ENCODE assay signal across 18 cellular contexts in the genomic region with DNA sequence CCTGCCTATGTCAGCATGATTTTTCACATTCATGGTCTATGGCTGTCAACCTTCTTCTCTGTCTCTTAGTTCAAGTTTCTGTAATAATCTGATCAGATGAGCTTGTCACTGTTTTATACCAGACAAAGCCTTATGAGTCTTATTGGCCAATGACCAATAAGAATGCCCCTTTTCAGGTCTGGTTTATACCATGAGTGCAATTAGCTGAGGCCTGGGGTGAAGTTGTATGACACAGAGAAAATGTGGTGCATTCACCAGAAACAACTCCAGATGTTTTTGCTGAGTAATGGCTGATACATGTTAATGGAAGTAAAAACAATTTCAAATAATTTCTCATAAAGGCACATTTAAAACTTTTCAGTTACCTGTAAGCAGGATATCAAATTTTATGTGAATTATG.
DNase-seq lines count a peak whose midpoint lies in the region; ATAC-seq, FAIRE-seq and TF ChIP-seq lines count a peak whose summit lies in the region.
"Had no signal": no experiment of that assay in that cellular context is flagged by ENCODE, and none has a peak within 500 bp of the region (broad histone marks: within the 10 kb centered on the region; RNA-seq: fewer than 3 reads in every experiment).

No MANE protein-coding gene starts in this region.

- H3K9me3 ChIP-seq in HepG2 (ENCODE audit: low read length) (no peaks in the 10 kb centered on the region), right lobe of liver (no peaks in the 10 kb centered on the region), mesenchymal stem cell (ENCODE audit: control insufficient read depth, low read length) (no peaks in the 10 kb centered on the region)
- H3K9me3 ChIP-seq: BLaER1 treated with 17β-estradiol and CSF1 and Interleukin-3, amounts not matched to agents 10 nM and 100 nM had no signal

- no peak for DNase-seq in HepG2 (ENCODE audit: low spot score)
- DNase-seq in right lobe of liver: no peak
- peak; percentile 68 for DNase-seq in epithelial cell of esophagus (ENCODE audit: low read depth)
- peak; percentile 66 for DNase-seq in mesenchymal stem cell
- DNase-seq in SW480 (ENCODE audit: low spot score): no peak
- DNase-seq in RPMI8226: no peak
- no peak for DNase-seq in DMS153 treated with DMSO at 0.1 percent for 48 hours (lab: John Stamatoyannopoulos, UW; ENCODE audit: unreplicated experiment)
- DNase-seq: Calu3; CD8-positive, alpha-beta T cell; GOT3; KG1; NCI-H1417 treated with DMSO at 0.1 percent for 48 hours; NCI-H187 treated with DMSO at 0.1 percent for 48 hours; NCI-H2227 treated with DMSO at 0.1 percent for 48 hours; NCI-H510A treated with DMSO at 0.1 percent for 48 hours; NCI-H82 had no signal

- H4K91ac ChIP-seq in mesenchymal stem cell (ENCODE audit: low read length): no peak overlapping the region

- POLR2A ChIA-PET in HepG2 (lab: Yijun Ruan, JAX): no interaction called here

- H2AK5ac ChIP-seq in mesenchymal stem cell (ENCODE audit: low read length, severe bottlenecking): no peak overlapping the region

- TF ChIP-seq EP300 in HepG2 (IDR thresholded peaks at IDR 0.05; ENCODE audit: low read depth in 2 of 2, low read length in 2 of 2) (no peak), HepG2 (CRISPR knock-in tag; IDR thresholded peaks at IDR 0.05; ENCODE audit: borderline replicate concordance) (no peak)

- H2BK12ac ChIP-seq in mesenchymal stem cell (ENCODE audit: low read length in 2 of 2): no peak overlapping the region

- no peak for TF ChIP-seq CTCF in HepG2 (CRISPR knock-in tag; IDR thresholded peaks at IDR 0.05)
- no peak for TF ChIP-seq CTCF in right lobe of liver (IDR thresholded peaks at IDR 0.05)
- no peak for TF ChIP-seq CTCF in epithelial cell of esophagus (IDR thresholded peaks at IDR 0.05; ENCODE audit: insufficient read depth, low read depth, low read length, missing control alignments)

- H2BK15ac ChIP-seq in mesenchymal stem cell (ENCODE audit: low read depth, poor library complexity, severe bottlenecking): no peak overlapping the region

- no peak overlapping the region for H3K4ac ChIP-seq in mesenchymal stem cell (ENCODE audit: low read depth in 1 of 2, low read length in 2 of 2)

- H3K79me2 ChIP-seq in HepG2 (ENCODE audit: insufficient read depth, low read length): no peaks in the 10 kb centered on the region

- intact Hi-C loops in HepG2 (cut with micrococcal nuclease; ENCODE audit: unreplicated experiment): no loop called here
- intact Hi-C loops in right lobe of liver (cut with DNase I): no loop called here

- H4K20me1 ChIP-seq in HepG2 (ENCODE audit: insufficient read depth, low read length): no peaks in the 10 kb centered on the region
- H4K20me1 ChIP-seq: BLaER1 treated with 17β-estradiol and CSF1 and Interleukin-3, amounts not matched to agents 10 nM and 100 nM had no signal

- no peak overlapping the region for H3K23ac ChIP-seq in mesenchymal stem cell (ENCODE audit: low read length in 2 of 2)

- no peak overlapping the region for H4K8ac ChIP-seq in mesenchymal stem cell (ENCODE audit: low read length)

- no peak overlapping the region for H2BK5ac ChIP-seq in mesenchymal stem cell (ENCODE audit: low read depth, low read length, poor library complexity, severe bottlenecking)

- TF ChIP-seq POLR2A in HepG2 (IDR thresholded peaks at IDR 0.05; ENCODE audit: insufficient read depth in 1 of 2, low read depth in 2 of 2, low read length in 2 of 2) (no peak), right lobe of liver (IDR thresholded peaks at IDR 0.05) (no peak)

- no peaks in the 10 kb centered on the region for H3K79me1 ChIP-seq in mesenchymal stem cell (replicated peaks; ENCODE audit: low read length, poor library complexity, severe bottlenecking)

- H3K27ac ChIP-seq in HepG2 (ENCODE audit: extremely low read length, insufficient read depth, low read length) (no peak overlapping the region), right lobe of liver (no peak overlapping the region), mesenchymal stem cell (ENCODE audit: low read length, poor library complexity, severe bottlenecking) (no peak overlapping the region)
- H3K27ac ChIP-seq: BLaER1 treated with 17β-estradiol and CSF1 and Interleukin-3, amounts not matched to agents 10 nM and 100 nM had no signal

- H3K36me3 ChIP-seq in HepG2 (replicated peaks in 1 of 2; ENCODE audit: control insufficient read depth in 1 of 2, insufficient read depth in 2 of 2, low read length in 2 of 2) (no peaks in the 10 kb centered on the region), right lobe of liver (no peaks in the 10 kb centered on the region), mesenchymal stem cell (ENCODE audit: control insufficient read depth in 1 of 2, insufficient read depth in 2 of 2, low read depth in 1 of 2, low read length in 2 of 2) (no peaks in the 10 kb centered on the region)
- H3K36me3 ChIP-seq: BLaER1 treated with 17β-estradiol and CSF1 and Interleukin-3, amounts not matched to agents 10 nM and 100 nM had no signal

- H3K9ac ChIP-seq in HepG2 (ENCODE audit: insufficient read depth, low read depth, low read length) (no peak overlapping the region), mesenchymal stem cell (ENCODE audit: low read length) (no peak overlapping the region)
- H3K9ac ChIP-seq: BLaER1 treated with 17β-estradiol and CSF1 and Interleukin-3, amounts not matched to agents 10 nM and 100 nM had no signal

- no peak overlapping the region for H3K4me3 ChIP-seq in HepG2 (replicated peaks in 1 of 3; ENCODE audit: insufficient read depth in 1 of 3, low read depth in 2 of 3, low read length in 3 of 3)
- H3K4me3 ChIP-seq in right lobe of liver: no peak overlapping the region
- no peak overlapping the region for H3K4me3 ChIP-seq in epithelial cell of esophagus (ENCODE audit: low read length)
- no peak overlapping the region for H3K4me3 ChIP-seq in mesenchymal stem cell (ENCODE audit: insufficient read depth in 1 of 2, low read depth in 1 of 2, low read length in 2 of 2)
- H3K4me3 ChIP-seq: BLaER1 treated with 17β-estradiol and CSF1 and Interleukin-3, amounts not matched to agents 10 nM and 100 nM had no signal

- H3K18ac ChIP-seq in mesenchymal stem cell (ENCODE audit: low read depth in 1 of 2, low read length in 2 of 2): peak overlapping the region in 1 of 2 experiments; percentile 76

- no peak overlapping the region for H2BK120ac ChIP-seq in mesenchymal stem cell (ENCODE audit: low read depth, low read length)

- no peak for TF ChIP-seq RAD21 in HepG2 (CRISPR knock-in tag; IDR thresholded peaks at IDR 0.05)

- CTCF ChIA-PET in HepG2 (lab: Yijun Ruan, JAX; ENCODE audit: low intra/inter-chr PET ratio, low total read pairs): no interaction called here

- ATAC-seq in HepG2 (no peak), right lobe of liver (no peak), GM19467 (IDR thresholded peaks at IDR 0.05; ENCODE audit: unreplicated experiment) (no peak)
- ATAC-seq: CD8-positive, alpha-beta T cell had no signal

- no peak overlapping the region for H3K14ac ChIP-seq in mesenchymal stem cell (ENCODE audit: low read length in 2 of 2)

- H3K27me3 ChIP-seq in HepG2 (ENCODE audit: control insufficient read depth in 1 of 2, insufficient read depth in 2 of 2, low read length in 2 of 2) (no peaks in the 10 kb centered on the region), right lobe of liver (no peaks in the 10 kb centered on the region), mesenchymal stem cell (ENCODE audit: control insufficient read depth in 1 of 2, insufficient read depth in 1 of 2, low read length in 2 of 2) (no peaks in the 10 kb centered on the region)
- H3K27me3 ChIP-seq: BLaER1 treated with 17β-estradiol and CSF1 and Interleukin-3, amounts not matched to agents 10 nM and 100 nM had no signal

- H3K4me2 ChIP-seq in HepG2 (ENCODE audit: low read depth, low read length) (no peak overlapping the region), mesenchymal stem cell (ENCODE audit: low read length, poor library complexity, severe bottlenecking) (no peak overlapping the region)
- H3K4me2 ChIP-seq: BLaER1 treated with 17β-estradiol and CSF1 and Interleukin-3, amounts not matched to agents 10 nM and 100 nM had no signal

- H2AFZ ChIP-seq in HepG2 (ENCODE audit: low read length) (no peak overlapping the region), mesenchymal stem cell (ENCODE audit: low read depth, low read length) (no peak overlapping the region)

- in situ Hi-C loops in HepG2 (cut with HindIII; ENCODE audit: extremely low pct_ligation_motif_present, low pct_unique_long_range_greater_than_20kb): no loop called here

- no peak for FAIRE-seq in HepG2 (lab: Jason Lieb, UNC)

- no peaks in the 10 kb centered on the region for H3K4me1 ChIP-seq in HepG2 (ENCODE audit: insufficient read depth, low read length)
- H3K4me1 ChIP-seq in right lobe of liver: no peaks in the 10 kb centered on the region
- no peaks in the 10 kb centered on the region for H3K4me1 ChIP-seq in mesenchymal stem cell (ENCODE audit: control insufficient read depth, insufficient read depth, low read depth, low read length)

- no TSS peak for BruUV-seq in HepG2 (replicated peaks; lab: Mats Ljungman, UMichigan)

TF ChIP-seq in HepG2, 621 proteins besides CTCF, POLR2A, EP300 and RAD21:
- TF ChIP-seq ZNF567 (CRISPR knock-in tag; IDR thresholded peaks at IDR 0.05; ENCODE audit: borderline replicate concordance): no peak
- peak; percentile 21; the same call in 1 of the 2 replicates for TF ChIP-seq MAFF (IDR thresholded peaks at IDR 0.05; ENCODE audit: low read depth, low read length)
- no peak for TF ChIP-seq ZZZ3 (CRISPR knock-in tag; IDR thresholded peaks at IDR 0.05; ENCODE audit: borderline replicate concordance)
- peak in 1 of 2 experiments; percentile 43; a peak in 1 of 4 replicates for TF ChIP-seq MAFK (conservative IDR thresholded peaks at IDR 0.05 in 1 of 2, IDR thresholded peaks at IDR 0.05 in 1 of 2; ENCODE audit: low read length in 2 of 2)
- no peak for TF ChIP-seq FOSL1 (CRISPR knock-in tag; IDR thresholded peaks at IDR 0.05; ENCODE audit: borderline replicate concordance)
- no peak for TF ChIP-seq MXD4 (CRISPR knock-in tag; IDR thresholded peaks at IDR 0.05)
- TF ChIP-seq, protein P1, sequence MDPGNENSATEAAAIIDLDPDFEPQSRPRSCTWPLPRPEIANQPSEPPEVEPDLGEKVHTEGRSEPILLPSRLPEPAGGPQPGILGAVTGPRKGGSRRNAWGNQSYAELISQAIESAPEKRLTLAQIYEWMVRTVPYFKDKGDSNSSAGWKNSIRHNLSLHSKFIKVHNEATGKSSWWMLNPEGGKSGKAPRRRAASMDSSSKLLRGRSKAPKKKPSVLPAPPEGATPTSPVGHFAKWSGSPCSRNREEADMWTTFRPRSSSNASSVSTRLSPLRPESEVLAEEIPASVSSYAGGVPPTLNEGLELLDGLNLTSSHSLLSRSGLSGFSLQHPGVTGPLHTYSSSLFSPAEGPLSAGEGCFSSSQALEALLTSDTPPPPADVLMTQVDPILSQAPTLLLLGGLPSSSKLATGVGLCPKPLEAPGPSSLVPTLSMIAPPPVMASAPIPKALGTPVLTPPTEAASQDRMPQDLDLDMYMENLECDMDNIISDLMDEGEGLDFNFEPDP (CRISPR knock-in tag; conservative IDR thresholded peaks at IDR 0.05): no peak
- TF ChIP-seq ADNP (CRISPR knock-in tag; IDR thresholded peaks at IDR 0.05): no peak

Comparison
In these comparisons a context has a peak if more than half of its experiments do, and no peak if none do; other contexts are left out.
1. DNase-seq: peak in epithelial cell of esophagus (single experiment) and mesenchymal stem cell (single experiment); none in HepG2 (single experiment), right lobe of liver (0 of 3), SW480 (single experiment), RPMI8226 (single experiment) and DMS153 treated with DMSO at 0.1 percent for 48 hours (single experiment).